Comparison of ENCODE assay signal across 8 cellular contexts in the genomic region with DNA sequence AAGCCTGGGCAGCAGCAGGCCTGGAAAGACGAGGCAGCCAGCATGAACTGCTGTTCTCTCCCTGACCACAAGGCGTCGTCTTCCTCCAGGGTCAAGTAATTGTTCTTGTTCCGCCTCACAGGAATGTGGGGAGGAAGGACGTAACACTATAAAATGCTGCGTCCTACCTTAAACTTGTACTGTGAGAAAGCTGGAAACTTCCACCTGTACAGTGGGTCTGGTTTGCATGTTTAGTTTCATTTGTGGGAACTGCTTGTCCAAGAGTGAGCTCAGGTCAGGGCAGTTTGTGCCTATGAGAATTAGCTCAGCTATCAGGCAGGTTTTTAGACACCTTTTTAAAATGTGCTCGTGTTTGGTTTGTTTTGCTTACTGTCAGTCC.
DNase-seq lines count a peak whose midpoint lies in the region; ATAC-seq and TF ChIP-seq lines count a peak whose summit lies in the region.

No MANE protein-coding gene starts in this region.

- peaks cover 39% of the 10 kb centered on the region for H3K36me3 ChIP-seq in OCI-LY3 (replicated peaks; ENCODE audit: low read depth, low read length)

- no peak overlapping the region for H2AFZ ChIP-seq in OCI-LY3 (ENCODE audit: low read depth, low read length)

- H3K27ac ChIP-seq in C4-2B (peak overlapping the region; percentile 10; the same call in 1 of the 2 replicates), OCI-LY3 (ENCODE audit: low read length) (peak overlapping the region; percentile 19; the same call in 1 of the 2 replicates)

- peak; percentile 97 for TF ChIP-seq CTCF in C4-2B (conservative IDR thresholded peaks at IDR 0.05)
- TF ChIP-seq CTCF in OCI-LY3 (IDR thresholded peaks at IDR 0.05; ENCODE audit: low read depth, low read length): peak; percentile 98

- peak overlapping the region; percentile 61 for H3K4me3 ChIP-seq in OCI-LY3 (ENCODE audit: low read length)

- H3K4me2 ChIP-seq in OCI-LY3 (ENCODE audit: low read length): peak overlapping the region; percentile 75

- peak overlapping the region; percentile 37; the same call in 1 of the 2 replicates for H3K9ac ChIP-seq in OCI-LY3 (ENCODE audit: low read length)

- no peaks in the 10 kb centered on the region for H4K20me1 ChIP-seq in OCI-LY3 (ENCODE audit: insufficient read depth, low read length)

- H3K79me2 ChIP-seq in OCI-LY3 (ENCODE audit: low read length): no peaks in the 10 kb centered on the region

- peak; percentile 59 for ATAC-seq in GM18508 (IDR thresholded peaks at IDR 0.05; ENCODE audit: insufficient read depth, unreplicated experiment)
- peak; percentile 52 for ATAC-seq in HG02970 (IDR thresholded peaks at IDR 0.05; ENCODE audit: low FRiP score, unreplicated experiment)

- DNase-seq in brain pericyte (ENCODE audit: low read depth, low spot score) (peak; percentile 29), kidney glomerular epithelial cell (lab: John Stamatoyannopoulos, UW) (peak; percentile 55)
- peak; percentile 8 to 22 for DNase-seq in stimulated activated CD4-positive, alpha-beta T cell treated with anti-CD3 and anti-CD28 coated beads, Interleukin-4, amount 100 ng/mL, for 48 hours (ENCODE audit: low read depth in 2 of 2)
- DNase-seq in NK-92 treated with Interleukin-12 subunit alpha and Interleukin-12 subunit beta, amount 100 ng/mL, for 24 hours (lab: John Stamatoyannopoulos, UW): no peak

- peaks cover 25% of the 10 kb centered on the region for H3K4me1 ChIP-seq in OCI-LY3 (ENCODE audit: low read length)

- H3K27me3 ChIP-seq in OCI-LY3 (ENCODE audit: low read depth, low read length): no peaks in the 10 kb centered on the region

- no peaks in the 10 kb centered on the region for H3K9me3 ChIP-seq in OCI-LY3 (ENCODE audit: insufficient read depth, low read length)
